In the genomic region with DNA sequence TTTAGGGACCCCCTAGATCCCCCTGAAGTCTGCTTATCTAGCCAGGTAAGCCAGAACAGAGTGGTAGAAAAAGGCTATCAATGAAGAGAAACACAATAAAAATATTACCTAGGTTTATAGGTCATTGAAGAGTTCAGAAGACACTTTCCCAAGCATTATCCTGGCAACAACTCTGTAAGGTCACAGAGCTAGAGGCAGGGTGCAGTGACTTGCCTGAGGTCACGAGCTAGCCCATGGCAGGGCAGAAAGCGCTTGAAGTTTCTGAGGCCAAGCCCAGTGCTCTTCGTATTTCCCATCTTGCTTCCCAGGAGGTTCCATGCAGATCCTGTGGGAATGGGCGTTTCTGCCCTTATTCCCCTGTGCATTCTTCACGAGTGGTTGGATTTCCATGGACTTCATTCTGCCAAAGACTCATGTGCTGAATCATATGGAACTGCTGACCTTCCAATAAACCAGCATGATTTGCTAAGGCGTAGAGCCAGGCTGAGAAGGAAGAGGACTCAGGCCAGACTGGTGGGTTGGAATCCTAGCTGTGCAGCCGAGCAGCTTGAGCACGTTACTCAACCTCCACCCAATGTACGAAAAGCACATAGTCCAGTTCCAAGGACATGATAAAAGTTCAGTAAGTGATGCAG, we compare ENCODE assay signal across 21 cellular contexts. TPM values are rescaled to one million over a fixed set of nuclear protein-coding genes. Genes with fewer than 3 reads are reported as not detected.
DNase-seq lines count a peak whose midpoint lies in the region; FAIRE-seq and TF ChIP-seq lines count a peak whose summit lies in the region.
"Had no signal": no experiment of that assay in that cellular context is flagged by ENCODE, and none has a peak within 500 bp of the region (broad histone marks: within the 10 kb centered on the region; RNA-seq: fewer than 3 reads in every experiment).

No MANE protein-coding gene starts in this region.

- no peak overlapping the region for H2AFZ ChIP-seq in astrocyte (ENCODE audit: low read depth, low read length)

- no peak for TF ChIP-seq CTCF in astrocyte (IDR thresholded peaks at IDR 0.05; ENCODE audit: insufficient read depth, low read depth, low read length)
- no peak for TF ChIP-seq CTCF in foreskin fibroblast (IDR thresholded peaks at IDR 0.05; ENCODE audit: low read depth, low read length)
- TF ChIP-seq CTCF in ascending aorta (IDR thresholded peaks at IDR 0.05): no peak
- no peak for TF ChIP-seq CTCF in breast epithelium (IDR thresholded peaks at IDR 0.05)
- no peak for TF ChIP-seq CTCF in transverse colon (IDR thresholded peaks at IDR 0.05)

- CTCF ChIA-PET in activated naive CD4-positive, alpha-beta T cell treated with anti-CD3 and anti-CD28 coated beads for 36 hours (lab: Charles Lee): interaction anchor here (0.7 to 12.9 kb wide), 22 partner anchors 9 to 234 kb away, joined by 3 to 170 read pairs (median 4); a partner anchor contains a TSS

- H3K9ac ChIP-seq in astrocyte (ENCODE audit: low read length): no peak overlapping the region

- H3K27ac ChIP-seq in astrocyte (ENCODE audit: low read depth, low read length): no peak overlapping the region
- no peak overlapping the region for H3K27ac ChIP-seq in ascending aorta
- H3K27ac ChIP-seq in breast epithelium: no peak overlapping the region
- no peak overlapping the region for H3K27ac ChIP-seq in transverse colon
- H3K27ac ChIP-seq: sigmoid colon had no signal

- no peaks in the 10 kb centered on the region for H3K36me3 Mint-ChIP-seq in activated naive CD4-positive, alpha-beta T cell treated with anti-CD3 and anti-CD28 coated beads, Interleukin-2, amount 50 U/mL, for 24 hours
- peaks cover 2% of the 10 kb centered on the region for H3K36me3 Mint-ChIP-seq in activated naive CD4-positive, alpha-beta T cell treated with anti-CD3 and anti-CD28 coated beads for 36 hours (ENCODE audit: low read depth)
- peaks cover 7% of the 10 kb centered on the region for H3K36me3 Mint-ChIP-seq in astrocyte (ENCODE audit: low read depth, unreplicated experiment)

- H3K4me2 ChIP-seq in astrocyte (ENCODE audit: low read length): peak overlapping the region; percentile 5
- H3K4me2 ChIP-seq: A549 had no signal

- H3K4me3 ChIP-seq in astrocyte (ENCODE audit: insufficient read depth, low read depth, low read length) (no peak overlapping the region), foreskin fibroblast (ENCODE audit: low read depth in 1 of 2, low read length in 2 of 2) (no peak overlapping the region), ascending aorta (no peak overlapping the region), breast epithelium (no peak overlapping the region), transverse colon (no peak overlapping the region)
- H3K4me3 ChIP-seq: A549, HAP-1, K562, sigmoid colon had no signal

- no peak for FAIRE-seq in astrocyte (lab: Jason Lieb, UNC)
- FAIRE-seq: A549 had no signal

- 84 to 96% methylated on average over 5 to 9 of the region's 9 CpGs for WGBS in transverse colon (ENCODE audit: low coverage in 1 of 2), 2 donors

- TF ChIP-seq POLR2A in breast epithelium (IDR thresholded peaks at IDR 0.05) (no peak), transverse colon (IDR thresholded peaks at IDR 0.05) (no peak)

- intact Hi-C loops in activated naive CD4-positive, alpha-beta T cell treated with anti-CD3 and anti-CD28 coated beads for 36 hours (cut with micrococcal nuclease): loop anchor here (5.0 kb wide), 2 partner anchors 43 to 98 kb away; no protein-coding TSS in a partner anchor
- intact Hi-C loops in ascending aorta (cut with DNase I): no loop called here
- intact Hi-C loops in breast epithelium (cut with DNase I; ENCODE audit: low total_unique reads): no loop called here
- intact Hi-C loops in transverse colon (cut with DNase I; ENCODE audit: low total_unique reads): loop anchor here (2.0 kb wide), 1 partner anchor 189 kb away; no protein-coding TSS in a partner anchor

- H3K36me3 ChIP-seq in astrocyte (ENCODE audit: insufficient read depth, low read length): no peaks in the 10 kb centered on the region
- peaks cover 16 to 25% of the 10 kb centered on the region in 2 donors for H3K36me3 ChIP-seq in ascending aorta
- H3K36me3 ChIP-seq in breast epithelium: no peaks in the 10 kb centered on the region
- peaks cover 0 to 12% (median 2%) of the 10 kb centered on the region in 4 donors for H3K36me3 ChIP-seq in transverse colon
- H3K36me3 ChIP-seq: HAP-1 had no signal

- TF ChIP-seq EP300 in transverse colon (IDR thresholded peaks at IDR 0.05; ENCODE audit: low read depth): no peak

- H3K27me3 ChIP-seq in astrocyte (ENCODE audit: insufficient read depth, low read length) (no peaks in the 10 kb centered on the region), ascending aorta (no peaks in the 10 kb centered on the region), breast epithelium (no peaks in the 10 kb centered on the region), transverse colon (no peaks in the 10 kb centered on the region)
- H3K27me3 ChIP-seq: sigmoid colon had no signal

- H3K27ac Mint-ChIP-seq in activated naive CD4-positive, alpha-beta T cell treated with anti-CD3 and anti-CD28 coated beads, Interleukin-2, amount 50 U/mL, for 24 hours: peak overlapping the region; percentile 84
- no peak overlapping the region for H3K27ac Mint-ChIP-seq in activated naive CD4-positive, alpha-beta T cell treated with anti-CD3 and anti-CD28 coated beads for 36 hours
- H3K27ac Mint-ChIP-seq in astrocyte (ENCODE audit: unreplicated experiment): no peak overlapping the region
- H3K27ac Mint-ChIP-seq: type B pancreatic cell had no signal

- H3K27me3 Mint-ChIP-seq in activated naive CD4-positive, alpha-beta T cell treated with anti-CD3 and anti-CD28 coated beads, Interleukin-2, amount 50 U/mL, for 24 hours: no peaks in the 10 kb centered on the region
- no peaks in the 10 kb centered on the region for H3K27me3 Mint-ChIP-seq in activated naive CD4-positive, alpha-beta T cell treated with anti-CD3 and anti-CD28 coated beads for 36 hours (ENCODE audit: low read depth)
- H3K27me3 Mint-ChIP-seq in astrocyte (ENCODE audit: low read depth, unreplicated experiment): peaks cover 7% of the 10 kb centered on the region
- H3K27me3 Mint-ChIP-seq: central memory CD8-positive, alpha-beta T cell; type B pancreatic cell had no signal

- H3K79me2 ChIP-seq in astrocyte (ENCODE audit: insufficient read depth, low read length): no peaks in the 10 kb centered on the region

- no peaks in the 10 kb centered on the region for H3K9me3 Mint-ChIP-seq in activated naive CD4-positive, alpha-beta T cell treated with anti-CD3 and anti-CD28 coated beads, Interleukin-2, amount 50 U/mL, for 24 hours
- H3K9me3 Mint-ChIP-seq in activated naive CD4-positive, alpha-beta T cell treated with anti-CD3 and anti-CD28 coated beads for 36 hours: no peaks in the 10 kb centered on the region
- peaks cover 2% of the 10 kb centered on the region for H3K9me3 Mint-ChIP-seq in astrocyte (ENCODE audit: unreplicated experiment)
- H3K9me3 Mint-ChIP-seq: central memory CD8-positive, alpha-beta T cell; type B pancreatic cell had no signal

- H4K20me1 ChIP-seq in astrocyte (ENCODE audit: insufficient read depth, low read length): peaks cover 16% of the 10 kb centered on the region

- H3K4me1 Mint-ChIP-seq in activated naive CD4-positive, alpha-beta T cell treated with anti-CD3 and anti-CD28 coated beads, Interleukin-2, amount 50 U/mL, for 24 hours: peaks cover 71% of the 10 kb centered on the region
- peaks cover 58% of the 10 kb centered on the region for H3K4me1 Mint-ChIP-seq in activated naive CD4-positive, alpha-beta T cell treated with anti-CD3 and anti-CD28 coated beads for 36 hours (ENCODE audit: low read depth)
- H3K4me1 Mint-ChIP-seq in astrocyte (ENCODE audit: low read depth, unreplicated experiment): peaks cover 2% of the 10 kb centered on the region

- in situ Hi-C loops in transverse colon (cut with MboI; ENCODE audit: low pct_ligation_motif_present in 1 of 4, low pct_unique_long_range_greater_than_20kb in 1 of 4, low sequenced_read_pairs in 3 of 4): loop anchor here (5.0 to 25.0 kb wide), 3 partner anchors 137 to 362 kb away; a partner anchor contains a TSS

- H3K4me3 Mint-ChIP-seq in activated naive CD4-positive, alpha-beta T cell treated with anti-CD3 and anti-CD28 coated beads, Interleukin-2, amount 50 U/mL, for 24 hours: no peak overlapping the region
- H3K4me3 Mint-ChIP-seq in activated naive CD4-positive, alpha-beta T cell treated with anti-CD3 and anti-CD28 coated beads for 36 hours: no peak overlapping the region
- H3K4me3 Mint-ChIP-seq in astrocyte (ENCODE audit: unreplicated experiment): no peak overlapping the region
- H3K4me3 Mint-ChIP-seq: central memory CD8-positive, alpha-beta T cell; type B pancreatic cell had no signal

- DNase-seq in activated naive CD4-positive, alpha-beta T cell treated with anti-CD3 and anti-CD28 coated beads for 36 hours: no peak
- DNase-seq in astrocyte (ENCODE audit: low read depth) (peak; percentile 72), foreskin fibroblast (peak; percentile 19 to 43), ascending aorta (ENCODE audit: low spot score in 2 of 2) (no peak), breast epithelium (ENCODE audit: low spot score in 2 of 2) (no peak), transverse colon (no peak), cortex of kidney (lab: John Stamatoyannopoulos, UW) (no peak)
- DNase-seq: activated CD4-positive, CD25-positive, alpha-beta regulatory T cell; activated naive CD4-positive, alpha-beta T cell treated with Interleukin-2 at 50 U/mL for 16 hours; islet precursor cell; NK-92 treated with Interleukin-12 subunit alpha and Interleukin-12 subunit beta, amount 100 ng/mL, for 24 hours; sigmoid colon had no signal

- H3K9me3 ChIP-seq in astrocyte (ENCODE audit: insufficient read depth, low read depth, low read length) (no peaks in the 10 kb centered on the region), ascending aorta (no peaks in the 10 kb centered on the region), breast epithelium (no peaks in the 10 kb centered on the region), transverse colon (no peaks in the 10 kb centered on the region)
- H3K9me3 ChIP-seq: A549, HAP-1, sigmoid colon had no signal

- H3K4me1 ChIP-seq in astrocyte (ENCODE audit: insufficient read depth, low read length) (peaks cover 7% of the 10 kb centered on the region), ascending aorta (no peaks in the 10 kb centered on the region), breast epithelium (no peaks in the 10 kb centered on the region), transverse colon (no peaks in the 10 kb centered on the region)
- H3K4me1 ChIP-seq: HAP-1 had no signal

RNA-seq across cellular contexts. Expression of a gene that starts 22.1 kb away (rescaled TPM):
- 10 to 100 TPM; 10.7 to 10.8 TPM for total RNA-seq in activated naive CD4-positive, alpha-beta T cell treated with anti-CD3 and anti-CD28 coated beads for 36 hours
- total RNA-seq in astrocyte (8.5 and 8.8 TPM in 2 replicates), ascending aorta (24.8 TPM), breast epithelium (10 to 100 TPM; 29.8 to 46.8 (median 35.4) TPM), transverse colon (10 to 100 TPM; 25.6 to 37.8 (median 31.1) TPM)

RNA-seq across cellular contexts. Expression of a gene that starts 37.8 kb away (rescaled TPM):
- 1 to 10 TPM; 1.8 to 1.9 TPM for total RNA-seq in activated naive CD4-positive, alpha-beta T cell treated with anti-CD3 and anti-CD28 coated beads for 36 hours
- not detected in 2 replicates for total RNA-seq in astrocyte
- total RNA-seq in ascending aorta: not detected
- total RNA-seq in breast epithelium: not detected
- total RNA-seq in transverse colon: not detected
- total RNA-seq: G401, mesenteric fat pad, sigmoid colon had no signal

RNA-seq across cellular contexts. Expression of a gene that starts 47.2 kb away (rescaled TPM):
- total RNA-seq in activated naive CD4-positive, alpha-beta T cell treated with anti-CD3 and anti-CD28 coated beads for 36 hours: under 1 TPM; 0.10 TPM
- total RNA-seq in astrocyte (0.07 and 0.45 TPM in 2 replicates), ascending aorta (not detected), breast epithelium (not detected), transverse colon (not detected)
- total RNA-seq: G401; K562; mesenteric fat pad; sigmoid colon; T-helper 1 cell treated with Interleukin-12 subunit alpha and Interleukin-12 subunit beta and Interleukin-4 antibody, amounts not matched to agents 30 ng/mL and 1 ng/mL, for 36 hours had no signal

Comparison
In these comparisons a context has a peak if more than half of its experiments do, and no peak if none do; other contexts are left out.
1. DNase-seq: peak in astrocyte (single experiment) and foreskin fibroblast (2 of 2); none in activated naive CD4-positive, alpha-beta T cell treated with anti-CD3 and anti-CD28 coated beads for 36 hours (single experiment), ascending aorta (0 of 2), breast epithelium (0 of 2), transverse colon (single experiment) and cortex of kidney (single experiment).
2. intact Hi-C loops: an anchor here in activated naive CD4-positive, alpha-beta T cell treated with anti-CD3 and anti-CD28 coated beads for 36 hours (5.0 kb wide) and transverse colon (2.0 kb wide); none called in ascending aorta and breast epithelium.